Comparison of ENCODE assay signal across 9 cellular contexts in genomic region chr7:143287935-143288826, GRCh38. TPM values are rescaled to one million over a fixed set of nuclear protein-coding genes. Genes with fewer than 3 reads are reported as not detected.
DNase-seq lines count a peak whose midpoint lies in the region; ATAC-seq, FAIRE-seq and TF ChIP-seq lines count a peak whose summit lies in the region.
"Had no signal": no experiment of that assay in that cellular context is flagged by ENCODE, and none has a peak within 500 bp of the region (broad histone marks: within the 10 kb centered on the region; RNA-seq: fewer than 3 reads in every experiment).

CASP2 (plus strand) TSS chr7:143288351; CDS start chr7:143288456, 105 bp downstream.

- TF ChIP-seq POLR2A in GM19193 (IDR thresholded peaks at IDR 0.05; ENCODE audit: extremely low read depth, insufficient read depth, insufficient read length) = peak; percentile 84

- intact Hi-C loops in kidney (cut with DNase I) = no loop called here

- peak within 1 kb of the TSS; percentile 68 to 72 for H3K9ac ChIP-seq in kidney (ENCODE audit: low read length in 2 of 2)

- peaks cover 10 to 34% of the 10 kb centered on the region in 2 donors for H3K4me1 ChIP-seq in kidney (ENCODE audit: control insufficient read depth in 1 of 2, insufficient read depth in 1 of 2, low read depth in 1 of 2, low read length in 2 of 2)

- DNase-seq in Ammon's horn (ENCODE audit: low spot score) (peak; percentile 98), NCI-H460 (ENCODE audit: extremely low read depth, low read depth) (peak; percentile 97), cerebellar nuclear complex (lab: John Stamatoyannopoulos, UW) (peak; percentile 72 to 85), kidney (peak; percentile 99)
- DNase-seq in activated CD4-positive, CD25-positive, alpha-beta regulatory T cell treated with anti-CD3 and anti-CD28 coated beads, Interleukin-2, amount 50 U/mL, for 72 hours = peak; percentile 98
- peak; percentile 98 to 99 for DNase-seq in stimulated activated CD4-positive, alpha-beta T cell treated with anti-CD3 and anti-CD28 coated beads, Interleukin-15, amount 100 ng/mL, for 1 hour (ENCODE audit: low read depth in 1 of 2, low spot score in 1 of 2)

- peak within 1 kb of the TSS; percentile 77 to 78 for H3K27ac ChIP-seq in kidney (ENCODE audit: low read depth in 2 of 2, low read length in 2 of 2)

- no peak for FAIRE-seq in kidney (lab: Jason Lieb, UNC)
- FAIRE-seq: endometrium had no signal

- H3K4me3 ChIP-seq in kidney (ENCODE audit: low read length in 2 of 2) = peak within 1 kb of the TSS; percentile 78 to 87

- no peaks in the 10 kb centered on the region for H3K9me3 ChIP-seq in kidney (ENCODE audit: control insufficient read depth in 1 of 2, low read length in 2 of 2)

- ATAC-seq in HG03432 (IDR thresholded peaks at IDR 0.05; ENCODE audit: unreplicated experiment) = peak; percentile 93

- TF ChIP-seq CTCF in kidney (IDR thresholded peaks at IDR 0.05; ENCODE audit: borderline replicate concordance, extremely low read depth, insufficient read depth) = peak; percentile 23

- peaks cover 0 to 9% of the 10 kb centered on the region in 2 donors for H3K36me3 ChIP-seq in kidney (ENCODE audit: control insufficient read depth in 1 of 2, insufficient read depth in 2 of 2, low read length in 2 of 2)

RNA-seq across cellular contexts. Expression of gene CASP2, which starts in this region (rescaled TPM):
- total RNA-seq in NCI-H460 (2014; rRNA removed; shearing (Covaris generic)) = 12.7 and 16.6 TPM in 2 replicates
- 13.1 and 25.8 TPM in 2 replicates for polyA plus RNA-seq in NCI-H460 (2014; cell fraction: nucleus; rRNA removed)
- 36.2 TPM for total RNA-seq in kidney
- 6.6 TPM for polyA plus RNA-seq in kidney (ENCODE audit: insufficient read depth, low read depth, low replicate concordance)

Comparison
In these comparisons a context has a peak if more than half of its experiments do, and no peak if none do; other contexts are left out.
1. Peak in every context shown above with its lines: DNase-seq, ATAC-seq, H3K4me3 ChIP-seq and H3K27ac ChIP-seq.